In genomic region chr4:145935253-145936141, GRCh38 we compare ENCODE assay signal across 8 cellular contexts. TPM values are rescaled to one million over a fixed set of nuclear protein-coding genes. Genes with fewer than 3 reads are reported as not detected.
A peak's percentile ranks its signal among the peaks of the same experiment; 100 is the strongest.
DNase-seq lines count a peak whose midpoint lies in the region; ATAC-seq lines count a peak whose summit lies in the region.

No MANE protein-coding gene starts in this region.

- ATAC-seq in GM19463 (IDR thresholded peaks at IDR 0.05; ENCODE audit: unreplicated experiment): peak; percentile 37

- H3K9ac ChIP-seq in adipocyte (ENCODE audit: low read length): peak overlapping the region; percentile 96

- H3K36me3 ChIP-seq in adipocyte (ENCODE audit: control insufficient read depth, insufficient read depth, low read length, severe bottlenecking) (no peaks in the 10 kb centered on the region), iPS DF 6.9 (ENCODE audit: control insufficient read depth, insufficient read depth, low read length) (no peaks in the 10 kb centered on the region)

- H3K27ac Mint-ChIP-seq in IgD-negative memory B cell: peak overlapping the region; percentile 96 to 99 (median 96)

- peaks cover 0 to 3% (median 0%) of the 10 kb centered on the region in 3 donors for H3K9me3 Mint-ChIP-seq in IgD-negative memory B cell

- 100% methylated on average over 1 of the region's 18 CpGs for WGBS in iPS DF 6.9 (ENCODE audit: insufficient coverage, insufficient read length)

- H3K4me1 ChIP-seq in adipocyte (ENCODE audit: control insufficient read depth, insufficient read depth, low read length): peaks cover 30% of the 10 kb centered on the region
- H3K4me1 ChIP-seq in iPS DF 6.9 (ENCODE audit: control insufficient read depth, insufficient read depth, low read length): no peaks in the 10 kb centered on the region; the same call in 1 of the 2 replicates

- H3K27me3 Mint-ChIP-seq in IgD-negative memory B cell: no peaks in the 10 kb centered on the region

- H3K4me3 Mint-ChIP-seq in IgD-negative memory B cell: peak overlapping the region; percentile 88 to 99 (median 98)

- H3K9me3 ChIP-seq in adipocyte (ENCODE audit: control insufficient read depth, low read length): no peaks in the 10 kb centered on the region
- H3K9me3 ChIP-seq in iPS DF 6.9 (ENCODE audit: control insufficient read depth, insufficient read depth, low read length): no peaks in the 10 kb centered on the region

- peaks cover 38 to 45% (median 44%) of the 10 kb centered on the region in 3 donors for H3K4me1 Mint-ChIP-seq in IgD-negative memory B cell

- H3K36me3 Mint-ChIP-seq in IgD-negative memory B cell: peaks cover 2% of the 10 kb centered on the region

- peak; percentile 15 for DNase-seq in DMS53 treated with DMSO at 0.1 percent for 48 hours (lab: John Stamatoyannopoulos, UW; ENCODE audit: unreplicated experiment)
- peak; percentile 18 for DNase-seq in adipocyte (ENCODE audit: low read depth)
- DNase-seq in iPS DF 6.9 (ENCODE audit: low read depth, low spot score): no peak
- DNase-seq in skeletal muscle cell (ENCODE audit: low read depth): no peak
- DNase-seq in LoVo (ENCODE audit: low spot score): no peak
- no peak for DNase-seq in RKO (ENCODE audit: low spot score)

- no peak overlapping the region for H3K27ac ChIP-seq in iPS DF 6.9 (ENCODE audit: low read length)

- H3K4me3 ChIP-seq in adipocyte (ENCODE audit: low read length) (peak overlapping the region; percentile 94), iPS DF 6.9 (ENCODE audit: low read length) (peak overlapping the region; percentile 89; the same call in 1 of the 2 replicates), skeletal muscle cell (ENCODE audit: low read depth, low read length) (peak overlapping the region; percentile 86)

- no peaks in the 10 kb centered on the region for H3K27me3 ChIP-seq in adipocyte (replicated peaks; ENCODE audit: control insufficient read depth, insufficient read depth, low read length)
- H3K27me3 ChIP-seq in iPS DF 6.9 (ENCODE audit: control insufficient read depth, insufficient read depth, low read length): no peaks in the 10 kb centered on the region

RNA-seq across cellular contexts. Expression of gene ZNF827, which starts 3.1 kb away (rescaled TPM):
- polyA plus RNA-seq in IgD-negative memory B cell: 6.5 TPM

Comparison
In these comparisons a context has a peak if more than half of its experiments do, and no peak if none do; other contexts are left out.
1. DNase-seq: peak in DMS53 treated with DMSO at 0.1 percent for 48 hours (single experiment) and adipocyte (single experiment); none in iPS DF 6.9 (single experiment), skeletal muscle cell (single experiment), LoVo (single experiment) and RKO (single experiment).
2. Peak in every context shown above with its lines, with median percentiles within 50 percentile points of each other: H3K4me3 ChIP-seq.